19 cellular contexts compared by ENCODE assay signal in the genomic region with DNA sequence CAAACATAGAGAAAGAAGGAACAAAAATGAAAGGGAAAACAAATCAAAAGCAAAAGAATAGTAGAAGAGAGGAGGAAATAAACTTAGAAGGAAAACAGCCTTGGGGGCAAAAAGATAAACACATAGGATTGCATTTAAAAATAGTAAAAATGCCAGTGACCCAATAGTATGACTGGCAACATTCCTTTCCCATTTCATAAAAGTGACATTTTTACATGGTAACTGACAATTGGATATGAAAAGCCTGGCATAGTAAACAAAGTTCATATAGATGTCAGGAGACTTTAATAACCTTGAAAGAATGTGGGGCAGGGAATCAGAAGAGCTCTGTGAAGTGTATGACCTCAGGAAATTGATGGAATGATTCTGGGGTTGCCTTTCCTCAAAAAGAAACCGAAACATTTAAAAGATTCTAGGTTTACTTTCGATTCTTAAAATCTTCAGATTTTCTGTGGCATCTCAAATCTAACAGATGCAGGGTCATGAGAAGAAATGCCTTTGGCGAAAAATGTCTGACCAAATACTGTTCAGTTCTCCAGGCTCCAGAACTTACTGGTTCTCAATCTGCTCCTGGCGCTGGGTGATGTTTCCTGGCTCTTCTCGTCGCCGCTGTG. TPM values are rescaled to one million over a fixed set of nuclear protein-coding genes. Genes with fewer than 3 reads are reported as not detected.
DNase-seq lines count a peak whose midpoint lies in the region; ATAC-seq and TF ChIP-seq lines count a peak whose summit lies in the region.
"Had no signal": no experiment of that assay in that cellular context is flagged by ENCODE, and none has a peak within 500 bp of the region (broad histone marks: within the 10 kb centered on the region; RNA-seq: fewer than 3 reads in every experiment).

No MANE protein-coding gene starts in this region.

- 32 to 35% methylated on average over 7 of the region's 7 CpGs for WGBS in GM23248 (ENCODE audit: low coverage in 1 of 2, low lambda C conversion rate in 2 of 2, missing lambda C conversion rate in 2 of 2), 2 experiments

- no peaks in the 10 kb centered on the region for H4K20me1 ChIP-seq in BLaER1 treated with 17β-estradiol and CSF1 and Interleukin-3, amounts not matched to agents 10 nM and 100 nM
- H4K20me1 ChIP-seq in GM23248 (ENCODE audit: insufficient read depth) = no peaks in the 10 kb centered on the region; the same call in 1 of the 2 replicates
- H4K20me1 ChIP-seq in OCI-LY7 (ENCODE audit: insufficient read depth, low read length) = no peaks in the 10 kb centered on the region

- POLR2A ChIA-PET in OCI-LY7 (lab: Charles Lee) = no interaction called here

- intact Hi-C loops in OCI-LY7 (cut with micrococcal nuclease; ENCODE audit: unreplicated experiment) = loop anchor here (5.0 kb wide), 2 partner anchors 146 to 419 kb away; no protein-coding TSS in a partner anchor

- TF ChIP-seq CTCF in OCI-LY7 (conservative IDR thresholded peaks at IDR 0.05; ENCODE audit: low read length) (no peak), fibroblast of villous mesenchyme (IDR thresholded peaks at IDR 0.05; ENCODE audit: insufficient read depth, low read depth, low read length) (no peak), BE2C (IDR thresholded peaks at IDR 0.05; ENCODE audit: low read depth, low read length) (no peak)

- H3K36me3 ChIP-seq in BLaER1 treated with 17β-estradiol and CSF1 and Interleukin-3, amounts not matched to agents 10 nM and 100 nM = no peaks in the 10 kb centered on the region
- H3K36me3 ChIP-seq in GM23248 (ENCODE audit: low read depth) = no peaks in the 10 kb centered on the region
- H3K36me3 ChIP-seq in OCI-LY7 (ENCODE audit: insufficient read depth, low read length) = no peaks in the 10 kb centered on the region
- no peaks in the 10 kb centered on the region for H3K36me3 ChIP-seq in BE2C

- H3K4me1 ChIP-seq in BLaER1 treated with 17β-estradiol and CSF1 and Interleukin-3, amounts not matched to agents 10 nM and 100 nM = peaks cover 17 to 45% (median 38%) of the 10 kb centered on the region in 10 experiments
- H3K4me1 ChIP-seq in GM23248 (ENCODE audit: insufficient read depth) = no peaks in the 10 kb centered on the region
- peaks cover 28% of the 10 kb centered on the region for H3K4me1 ChIP-seq in OCI-LY7 (ENCODE audit: insufficient read depth, low read length, poor library complexity, severe bottlenecking)
- no peaks in the 10 kb centered on the region for H3K4me1 ChIP-seq in BE2C

- peak overlapping the region; percentile 24; the same call in 1 of the 2 replicates for H2AFZ ChIP-seq in GM23248
- H2AFZ ChIP-seq in OCI-LY7 (ENCODE audit: low read length) = peak overlapping the region; percentile 32; the same call in 1 of the 2 replicates

- CTCF ChIA-PET in OCI-LY7 (lab: Charles Lee; ENCODE audit: unreplicated experiment) = no interaction called here

- no TSS peak for BruUV-seq in OCI-LY7 (replicated peaks; lab: Mats Ljungman, UMichigan)

- H3K9ac ChIP-seq in BLaER1 treated with 17β-estradiol and CSF1 and Interleukin-3, amounts not matched to agents 10 nM and 100 nM = no peak overlapping the region
- H3K9ac ChIP-seq in GM23248 = no peak overlapping the region

- ATAC-seq in GM19463 (IDR thresholded peaks at IDR 0.05; ENCODE audit: unreplicated experiment) (no peak), HG03457 (IDR thresholded peaks at IDR 0.05; ENCODE audit: unreplicated experiment) (no peak)

- no peaks in the 10 kb centered on the region for H3K27me3 ChIP-seq in BLaER1 treated with 17β-estradiol and CSF1 and Interleukin-3, amounts not matched to agents 10 nM and 100 nM
- no peaks in the 10 kb centered on the region for H3K27me3 ChIP-seq in GM23248 (replicated peaks; ENCODE audit: insufficient read depth)
- H3K27me3 ChIP-seq in BE2C = no peaks in the 10 kb centered on the region

- no peaks in the 10 kb centered on the region for H3K79me2 ChIP-seq in GM23248 (ENCODE audit: insufficient read depth)
- H3K79me2 ChIP-seq in OCI-LY7 (ENCODE audit: insufficient read depth, low read depth, low read length) = no peaks in the 10 kb centered on the region

- H3K4me3 ChIP-seq in BLaER1 treated with 17β-estradiol and CSF1 and Interleukin-3, amounts not matched to agents 10 nM and 100 nM = no peak overlapping the region
- H3K4me3 ChIP-seq in GM23248 (peak overlapping the region; percentile 46), OCI-LY7 (ENCODE audit: low read depth, low read length, poor library complexity, severe bottlenecking) (no peak overlapping the region), fibroblast of villous mesenchyme (ENCODE audit: low read depth, low read length) (peak overlapping the region; percentile 41), BE2C (ENCODE audit: low read depth, low read length) (no peak overlapping the region)

- no peak for DNase-seq in GM23248
- DNase-seq in OCI-LY7 (ENCODE audit: low spot score) = no peak
- DNase-seq in fibroblast of villous mesenchyme (ENCODE audit: low read depth) = no peak
- no peak for DNase-seq in islet precursor cell
- DNase-seq in BE2C = no peak
- DNase-seq: COR-L47; DMS53; Karpas-422; NCI-H1930; NCI-H446; NCI-H69; NK-92 treated with Interleukin-12 subunit alpha and Interleukin-12 subunit beta, amount 100 ng/mL, for 24 hours; OCI-M1; T-helper 2 cell had no signal

- no peaks in the 10 kb centered on the region for H3F3A ChIP-seq in GM23248 (ENCODE audit: insufficient read depth)

- H3K9me2 ChIP-seq in GM23248 (ENCODE audit: insufficient read depth) (no peaks in the 10 kb centered on the region), OCI-LY7 (ENCODE audit: insufficient read depth, low read length) (no peaks in the 10 kb centered on the region)

- H3K4me2 ChIP-seq in BLaER1 treated with 17β-estradiol and CSF1 and Interleukin-3, amounts not matched to agents 10 nM and 100 nM = peak overlapping the region; percentile 1 to 79 (median 64); a peak in 16 of 22 replicates
- H3K4me2 ChIP-seq in GM23248 (ENCODE audit: unreplicated experiment) (peak overlapping the region; percentile 28), OCI-LY7 (ENCODE audit: low read length) (peak overlapping the region; percentile 43)

- H3K9me3 ChIP-seq in BLaER1 treated with 17β-estradiol and CSF1 and Interleukin-3, amounts not matched to agents 10 nM and 100 nM (replicated peaks in 1 of 11) = no peaks in the 10 kb centered on the region
- H3K9me3 ChIP-seq in GM23248 (ENCODE audit: low read depth) = no peaks in the 10 kb centered on the region
- no peaks in the 10 kb centered on the region for H3K9me3 ChIP-seq in OCI-LY7 (ENCODE audit: low read length)
- no peaks in the 10 kb centered on the region for H3K9me3 ChIP-seq in BE2C

- in situ Hi-C loops in GM23248 (cut with MboI) = no loop called here

- H3K27ac ChIP-seq in BLaER1 treated with 17β-estradiol and CSF1 and Interleukin-3, amounts not matched to agents 10 nM and 100 nM = peak overlapping the region in 6 of 11 experiments; percentile 6 to 79 (median 74); a peak in 9 of 22 replicates
- H3K27ac ChIP-seq in GM23248 = no peak overlapping the region
- no peak overlapping the region for H3K27ac ChIP-seq in OCI-LY7 (ENCODE audit: low read depth, low read length, poor library complexity, severe bottlenecking)
- H3K27ac ChIP-seq: C4-2B had no signal

RNA-seq across cellular contexts. Expression of a gene that starts 33.7 kb away (rescaled TPM):
- not detected in 2 replicates for total RNA-seq in GM23248 (2014; rRNA removed; shearing (Covaris generic))
- not detected in 2 replicates for polyA plus RNA-seq in GM23248 (2016; fragmentation: Nextera tagmentation; extraction: Ambion mirVana)
- 0.10 and 0.44 TPM in 2 replicates for total RNA-seq in OCI-LY7 (2014; rRNA removed; shearing (Covaris generic))
- total RNA-seq in OCI-LY7 (2022) (not detected in 2 replicates), fibroblast of villous mesenchyme (not detected in 2 replicates)
- polyA plus RNA-seq in BE2C (2012; ENCODE audit: insufficient read depth, insufficient read length, low read depth) = not detected
- total RNA-seq: G401 had no signal

RNA-seq across cellular contexts. Expression of a gene that starts 47.6 kb away (rescaled TPM):
- total RNA-seq in GM23248 (2014; rRNA removed; shearing (Covaris generic)) = not detected in 2 replicates
- not detected in 2 replicates for polyA plus RNA-seq in GM23248 (2016; fragmentation: Nextera tagmentation; extraction: Ambion mirVana)
- not detected in 2 replicates for total RNA-seq in OCI-LY7 (2014; rRNA removed; shearing (Covaris generic))
- not detected in 2 replicates for total RNA-seq in OCI-LY7 (2022)
- not detected in 2 replicates for total RNA-seq in fibroblast of villous mesenchyme
- not detected for polyA plus RNA-seq in BE2C (2012; ENCODE audit: insufficient read depth, insufficient read length, low read depth)
- total RNA-seq: G401 had no signal

RNA-seq across cellular contexts. Expression of a gene that starts 47.8 kb away (rescaled TPM):
- not detected in 2 replicates for total RNA-seq in GM23248 (2014; rRNA removed; shearing (Covaris generic))
- not detected in 2 replicates for polyA plus RNA-seq in GM23248 (2016; fragmentation: Nextera tagmentation; extraction: Ambion mirVana)
- not detected in 2 replicates for total RNA-seq in OCI-LY7 (2014; rRNA removed; shearing (Covaris generic))
- not detected in 2 replicates for total RNA-seq in OCI-LY7 (2022)
- total RNA-seq in fibroblast of villous mesenchyme = not detected in 2 replicates
- not detected for polyA plus RNA-seq in BE2C (2012; ENCODE audit: insufficient read depth, insufficient read length, low read depth)
- total RNA-seq: G401 had no signal

Comparison
In these comparisons a context has a peak if more than half of its experiments do, and no peak if none do; other contexts are left out.
1. H3K27ac ChIP-seq: peak in BLaER1 treated with 17β-estradiol and CSF1 and Interleukin-3, amounts not matched to agents 10 nM and 100 nM (6 of 11); none in GM23248 (single experiment) and OCI-LY7 (single experiment).
2. H3K4me3 ChIP-seq: peak in GM23248 (single experiment) and fibroblast of villous mesenchyme (single experiment); none in BLaER1 treated with 17β-estradiol and CSF1 and Interleukin-3, amounts not matched to agents 10 nM and 100 nM (0 of 10), OCI-LY7 (single experiment) and BE2C (single experiment).
3. Peak in every context shown above with its lines, with median percentiles within 50 percentile points of each other: H3K4me2 ChIP-seq.